In genomic region chr15:69668963-69669362, GRCh38 we compare ENCODE assay signal across 9 cellular contexts.
DNase-seq lines count a peak whose midpoint lies in the region; ATAC-seq and FAIRE-seq lines count a peak whose summit lies in the region.
"Had no signal": no experiment of that assay in that cellular context is flagged by ENCODE, and none has a peak within 500 bp of the region (broad histone marks: within the 10 kb centered on the region; RNA-seq: fewer than 3 reads in every experiment).

No MANE protein-coding gene starts in this region.

- peak; percentile 44 for FAIRE-seq in urothelium cell line (lab: Jason Lieb, UNC)
- FAIRE-seq: colon had no signal

- no peaks in the 10 kb centered on the region for H3K27me3 Mint-ChIP-seq in activated T-helper 2 cell treated with anti-CD3 and anti-CD28 coated beads, Interferon-gamma antibody, Interleukin-2, Interleukin-4, amounts not matched to agents 10 μg/mL and 5 μg/mL and 100 μg/mL, durations not matched to agents 14 hours and 24 hours and 36 hours (ENCODE audit: low read depth)

- H3K4me3 Mint-ChIP-seq in activated T-helper 2 cell treated with anti-CD3 and anti-CD28 coated beads, Interferon-gamma antibody, Interleukin-2, Interleukin-4, amounts not matched to agents 10 μg/mL and 5 μg/mL and 100 μg/mL, durations not matched to agents 14 hours and 24 hours and 36 hours (ENCODE audit: low read depth), result no peak overlapping the region

- H3K9me3 Mint-ChIP-seq in activated T-helper 2 cell treated with anti-CD3 and anti-CD28 coated beads, Interferon-gamma antibody, Interleukin-2, Interleukin-4, amounts not matched to agents 10 μg/mL and 5 μg/mL and 100 μg/mL, durations not matched to agents 14 hours and 24 hours and 36 hours, result no peaks in the 10 kb centered on the region

- intact Hi-C loops in Right ventricle myocardium superior (cut with DNase I) (no loop called here), cardiac septum (cut with DNase I) (no loop called here)
- intact Hi-C loops in activated T-helper 2 cell treated with anti-CD3 and anti-CD28 coated beads, Interferon-gamma antibody, Interleukin-2, Interleukin-4, amounts not matched to agents 10 μg/mL and 5 μg/mL and 100 μg/mL, durations not matched to agents 14 hours and 24 hours and 36 hours (cut with micrococcal nuclease), result loop anchor here (5.0 kb wide), 1 partner anchor 88 kb away; no protein-coding TSS in a partner anchor

- H3K27ac Mint-ChIP-seq in activated T-helper 2 cell treated with anti-CD3 and anti-CD28 coated beads, Interferon-gamma antibody, Interleukin-2, Interleukin-4, amounts not matched to agents 10 μg/mL and 5 μg/mL and 100 μg/mL, durations not matched to agents 14 hours and 24 hours and 36 hours, result no peak overlapping the region

- H3K36me3 Mint-ChIP-seq in activated T-helper 2 cell treated with anti-CD3 and anti-CD28 coated beads, Interferon-gamma antibody, Interleukin-2, Interleukin-4, amounts not matched to agents 10 μg/mL and 5 μg/mL and 100 μg/mL, durations not matched to agents 14 hours and 24 hours and 36 hours (ENCODE audit: low read depth), result no peaks in the 10 kb centered on the region

- H3K4me1 Mint-ChIP-seq in activated T-helper 2 cell treated with anti-CD3 and anti-CD28 coated beads, Interferon-gamma antibody, Interleukin-2, Interleukin-4, amounts not matched to agents 10 μg/mL and 5 μg/mL and 100 μg/mL, durations not matched to agents 14 hours and 24 hours and 36 hours (ENCODE audit: low read depth), result peaks cover 31% of the 10 kb centered on the region

- no peak for DNase-seq in Right ventricle myocardium superior
- no peak for DNase-seq in cardiac septum (ENCODE audit: low spot score)
- DNase-seq in activated T-helper 2 cell treated with anti-CD3 and anti-CD28 coated beads, Interferon-gamma antibody, Interleukin-2, Interleukin-4, amounts not matched to agents 10 μg/mL and 5 μg/mL and 100 μg/mL, durations not matched to agents 14 hours and 24 hours and 36 hours (ENCODE audit: low spot score), result peak; percentile 18
- no peak for DNase-seq in urothelium cell line (ENCODE audit: low spot score)
- no peak for DNase-seq in activated CD4-positive, alpha-beta T cell treated with anti-CD3 and anti-CD28 coated beads for 1 hour
- no peak for DNase-seq in NCI-H2171 treated with DMSO at 0.1 percent for 48 hours (lab: John Stamatoyannopoulos, UW)
- no peak for DNase-seq in stimulated activated CD4-positive, alpha-beta T cell treated with anti-CD3 and anti-CD28 coated beads, Interleukin-15, amount 100 ng/mL, for 24 hours

- ATAC-seq in Right ventricle myocardium superior (ENCODE audit: poor library complexity) (peak; percentile 47), HG03159 (IDR thresholded peaks at IDR 0.05; ENCODE audit: unreplicated experiment) (peak; percentile 52)
